In the genomic region with DNA sequence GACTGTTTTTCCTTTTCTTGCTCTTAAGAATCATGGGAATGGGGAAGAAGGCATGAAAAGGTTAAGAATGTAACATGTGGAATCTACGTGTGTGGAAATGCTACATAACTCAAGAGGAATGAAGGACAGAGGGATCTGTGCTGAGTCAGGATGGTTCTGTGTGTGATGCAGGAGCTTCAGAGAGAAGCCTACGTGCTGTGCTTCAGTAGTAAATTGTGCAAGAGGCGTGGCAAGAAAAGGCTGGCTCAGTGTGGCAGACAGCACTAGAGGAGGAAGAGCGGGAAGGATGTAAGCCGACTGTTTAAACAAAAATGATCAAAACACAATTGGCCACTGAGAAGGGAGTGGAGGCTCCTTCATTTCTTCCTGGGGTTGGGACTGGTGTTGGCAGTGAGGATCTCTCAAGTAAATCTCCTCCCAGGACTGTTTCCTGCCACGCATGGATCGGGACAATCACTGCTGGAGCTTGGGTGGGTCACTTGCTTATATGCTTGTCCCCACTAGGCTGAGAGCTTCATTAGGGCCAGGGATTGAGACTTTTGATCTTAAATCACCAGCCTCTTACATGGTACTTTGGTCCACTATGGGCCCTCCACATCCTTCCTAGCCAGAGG, we compare ENCODE assay signal across 12 cellular contexts.
DNase-seq lines count a peak whose midpoint lies in the region; ATAC-seq and TF ChIP-seq lines count a peak whose summit lies in the region.
"Had no signal": no experiment of that assay in that cellular context is flagged by ENCODE, and none has a peak within 500 bp of the region (broad histone marks: within the 10 kb centered on the region; RNA-seq: fewer than 3 reads in every experiment).

No MANE protein-coding gene starts in this region.

- ATAC-seq in SK-N-SH treated with all-trans-retinoic acid at 6 μM for 48 hours: peak; percentile 70
- ATAC-seq in HG03135 (IDR thresholded peaks at IDR 0.05; ENCODE audit: unreplicated experiment): no peak
- ATAC-seq in HG02885 (IDR thresholded peaks at IDR 0.05; ENCODE audit: poor library complexity, unreplicated experiment): no peak
- ATAC-seq in GM19395 (IDR thresholded peaks at IDR 0.05; ENCODE audit: unreplicated experiment): no peak

- no peak overlapping the region for H3K4me3 ChIP-seq in skeletal muscle cell (ENCODE audit: low read depth, low read length)
- H3K4me3 ChIP-seq: MG63, SJCRH30 had no signal

- DNase-seq in ELR (ENCODE audit: low read depth) (peak; percentile 96), fibroblast of peridontal ligament (ENCODE audit: extremely low read depth) (peak; percentile 94), skeletal muscle cell (ENCODE audit: low read depth) (peak; percentile 99), cerebellar cortex (ENCODE audit: low spot score) (no peak)
- DNase-seq: hypothalamus, MG63, NCI-H510A, SJCRH30 had no signal

TF ChIP-seq in SK-N-SH treated with all-trans-retinoic acid at 6 μM for 48 hours, 23 proteins besides CTCF, POLR2A, EP300 and RAD21:
- no peak for TF ChIP-seq TOX (CRISPR knock-in tag; IDR thresholded peaks at IDR 0.05; ENCODE audit: borderline replicate concordance)
